In genomic region chr7:44981035-44981706, GRCh38 we compare ENCODE assay signal across 7 cellular contexts. TPM values are rescaled to one million over a fixed set of nuclear protein-coding genes. Genes with fewer than 3 reads are reported as not detected.
DNase-seq lines count a peak whose midpoint lies in the region; ATAC-seq and TF ChIP-seq lines count a peak whose summit lies in the region.

No MANE protein-coding gene starts in this region.

- H3K9me3 ChIP-seq in smooth muscle cell (replicated peaks; ENCODE audit: low read depth) = no peaks in the 10 kb centered on the region
- no peaks in the 10 kb centered on the region for H3K9me3 ChIP-seq in prostate gland

- WGBS in smooth muscle cell (ENCODE audit: low lambda C conversion rate) = 88% methylated on average over 7 of the region's 7 CpGs
- WGBS in prostate gland = 76% methylated on average over 7 of the region's 7 CpGs

- no peak overlapping the region for H2AFZ ChIP-seq in smooth muscle cell (ENCODE audit: low read depth)

- H3K4me1 ChIP-seq in smooth muscle cell (ENCODE audit: low read depth) (peaks cover 14% of the 10 kb centered on the region), prostate gland (replicated peaks) (peaks cover 4% of the 10 kb centered on the region)

- TF ChIP-seq POLR2A in prostate gland (IDR thresholded peaks at IDR 0.05) = no peak

- H3K27ac ChIP-seq in smooth muscle cell (ENCODE audit: low read depth) (peak overlapping the region; percentile 54), prostate gland (no peak overlapping the region)

- peaks cover 60% of the 10 kb centered on the region for H3K4me1 Mint-ChIP-seq in activated T-helper 2 cell treated with anti-CD3 and anti-CD28 coated beads, Interferon-gamma antibody, Interleukin-2, Interleukin-4, amounts not matched to agents 10 μg/mL and 5 μg/mL and 100 μg/mL, durations not matched to agents 14 hours and 24 hours and 36 hours (ENCODE audit: low read depth)

- H3K4me3 Mint-ChIP-seq in activated T-helper 2 cell treated with anti-CD3 and anti-CD28 coated beads, Interferon-gamma antibody, Interleukin-2, Interleukin-4, amounts not matched to agents 10 μg/mL and 5 μg/mL and 100 μg/mL, durations not matched to agents 14 hours and 24 hours and 36 hours (ENCODE audit: low read depth) = peak overlapping the region; percentile 97

- H3K36me3 ChIP-seq in smooth muscle cell (ENCODE audit: low read depth) (peaks cover 8% of the 10 kb centered on the region), prostate gland (peaks cover 9 to 12% of the 10 kb centered on the region in 2 donors)

- peaks cover 9% of the 10 kb centered on the region for H3F3A ChIP-seq in smooth muscle cell (ENCODE audit: low read depth)

- H4K20me1 ChIP-seq in smooth muscle cell (ENCODE audit: low read depth) = peaks cover 14% of the 10 kb centered on the region

- H3K4me3 ChIP-seq in smooth muscle cell = no peak overlapping the region
- no peak overlapping the region for H3K4me3 ChIP-seq in prostate gland

- H3K79me2 ChIP-seq in smooth muscle cell (ENCODE audit: low read depth) = peaks cover 15% of the 10 kb centered on the region

- peaks cover 88% of the 10 kb centered on the region for H3K36me3 Mint-ChIP-seq in activated T-helper 2 cell treated with anti-CD3 and anti-CD28 coated beads, Interferon-gamma antibody, Interleukin-2, Interleukin-4, amounts not matched to agents 10 μg/mL and 5 μg/mL and 100 μg/mL, durations not matched to agents 14 hours and 24 hours and 36 hours (ENCODE audit: low read depth)

- H3K9me3 Mint-ChIP-seq in activated T-helper 2 cell treated with anti-CD3 and anti-CD28 coated beads, Interferon-gamma antibody, Interleukin-2, Interleukin-4, amounts not matched to agents 10 μg/mL and 5 μg/mL and 100 μg/mL, durations not matched to agents 14 hours and 24 hours and 36 hours = no peaks in the 10 kb centered on the region

- H3K27ac Mint-ChIP-seq in activated T-helper 2 cell treated with anti-CD3 and anti-CD28 coated beads, Interferon-gamma antibody, Interleukin-2, Interleukin-4, amounts not matched to agents 10 μg/mL and 5 μg/mL and 100 μg/mL, durations not matched to agents 14 hours and 24 hours and 36 hours = peak overlapping the region; percentile 98

- no peaks in the 10 kb centered on the region for H3K27me3 ChIP-seq in smooth muscle cell (ENCODE audit: low read depth)
- H3K27me3 ChIP-seq in prostate gland (replicated peaks; ENCODE audit: insufficient read depth) = no peaks in the 10 kb centered on the region

- no peak overlapping the region for H3K4me2 ChIP-seq in smooth muscle cell

- DNase-seq in activated T-helper 2 cell treated with anti-CD3 and anti-CD28 coated beads, Interferon-gamma antibody, Interleukin-2, Interleukin-4, amounts not matched to agents 10 μg/mL and 5 μg/mL and 100 μg/mL, durations not matched to agents 14 hours and 24 hours and 36 hours (ENCODE audit: low spot score) = no peak
- DNase-seq in smooth muscle cell (lab: John Stamatoyannopoulos, UW; ENCODE audit: unreplicated experiment) (no peak), GDM1 (lab: John Stamatoyannopoulos, UW) (no peak), prostate gland (ENCODE audit: low spot score) (no peak)

- no peaks in the 10 kb centered on the region for H3K27me3 Mint-ChIP-seq in activated T-helper 2 cell treated with anti-CD3 and anti-CD28 coated beads, Interferon-gamma antibody, Interleukin-2, Interleukin-4, amounts not matched to agents 10 μg/mL and 5 μg/mL and 100 μg/mL, durations not matched to agents 14 hours and 24 hours and 36 hours (ENCODE audit: low read depth)

- peak; percentile 0 for ATAC-seq in GM18868 (IDR thresholded peaks at IDR 0.05; ENCODE audit: unreplicated experiment)
- ATAC-seq in HG03103 (IDR thresholded peaks at IDR 0.05; ENCODE audit: low read depth, unreplicated experiment) = peak; percentile 0
- ATAC-seq in GM21367 (IDR thresholded peaks at IDR 0.05; ENCODE audit: unreplicated experiment) = no peak

- intact Hi-C loops in activated T-helper 2 cell treated with anti-CD3 and anti-CD28 coated beads, Interferon-gamma antibody, Interleukin-2, Interleukin-4, amounts not matched to agents 10 μg/mL and 5 μg/mL and 100 μg/mL, durations not matched to agents 14 hours and 24 hours and 36 hours (cut with micrococcal nuclease) = loop anchor here (2.0 to 10.0 kb wide), 3 partner anchors 130 to 396 kb away; partner anchors contain the start of genes PPIA, TBRG4 and TMED4
- intact Hi-C loops in prostate gland (cut with DNase I) = loop anchor here (5.0 to 10.0 kb wide), 2 partner anchors 131 to 376 kb away; partner anchors contain the start of genes OGDH and TBRG4

- H3K9ac ChIP-seq in smooth muscle cell (ENCODE audit: low read depth) = no peak overlapping the region

- no peak for TF ChIP-seq CTCF in smooth muscle cell (IDR thresholded peaks at IDR 0.05; ENCODE audit: borderline replicate concordance, insufficient read depth, poor library complexity, severe bottlenecking)
- no peak for TF ChIP-seq CTCF in prostate gland (IDR thresholded peaks at IDR 0.05)

RNA-seq across cellular contexts. Expression of gene MYO1G, which starts 2.4 kb away (rescaled TPM):
- 442 and 450 TPM in 2 replicates for total RNA-seq in activated T-helper 2 cell treated with anti-CD3 and anti-CD28 coated beads, Interferon-gamma antibody, Interleukin-2, Interleukin-4, amounts not matched to agents 10 μg/mL and 5 μg/mL and 100 μg/mL, durations not matched to agents 14 hours and 24 hours and 36 hours
- total RNA-seq in smooth muscle cell = 0.04 and 0.27 TPM in 2 replicates
- polyA plus RNA-seq in smooth muscle cell = 0.31 TPM in 1 of 2 replicates, not detected in the other
- 1 to 10 TPM; 1.9 to 2.7 TPM for total RNA-seq in prostate gland

RNA-seq across cellular contexts. Expression of gene CCM2, which starts 18.8 kb away (rescaled TPM):
- 61.3 and 61.7 TPM in 2 replicates for total RNA-seq in activated T-helper 2 cell treated with anti-CD3 and anti-CD28 coated beads, Interferon-gamma antibody, Interleukin-2, Interleukin-4, amounts not matched to agents 10 μg/mL and 5 μg/mL and 100 μg/mL, durations not matched to agents 14 hours and 24 hours and 36 hours
- 32.6 and 32.9 TPM in 2 replicates for total RNA-seq in smooth muscle cell
- polyA plus RNA-seq in smooth muscle cell = 85.5 and 86.9 TPM in 2 replicates
- total RNA-seq in prostate gland = 10 to 100 TPM; 30.0 to 83.6 TPM

Comparison
In these comparisons a context has a peak if more than half of its experiments do, and no peak if none do; other contexts are left out.
1. RNA of gene MYO1G, which starts 2.4 kb away (total RNA-seq): 442 to 450 TPM in activated T-helper 2 cell treated with anti-CD3 and anti-CD28 coated beads, Interferon-gamma antibody, Interleukin-2, Interleukin-4, amounts not matched to agents 10 μg/mL and 5 μg/mL and 100 μg/mL, durations not matched to agents 14 hours and 24 hours and 36 hours; 1.9 to 2.7 TPM in prostate gland and 0.04 to 0.27 TPM in smooth muscle cell; every median in the first group is over 100 times any median in the second.